Comparison of ENCODE assay signal across 12 cellular contexts in genomic region chr14:53542692-53543091, GRCh38.
DNase-seq lines count a peak whose midpoint lies in the region; ATAC-seq and TF ChIP-seq lines count a peak whose summit lies in the region.
"Had no signal": no experiment of that assay in that cellular context is flagged by ENCODE, and none has a peak within 500 bp of the region (broad histone marks: within the 10 kb centered on the region; RNA-seq: fewer than 3 reads in every experiment).

No MANE protein-coding gene starts in this region.

- H3K27ac ChIP-seq in ACC112 (ENCODE audit: low read depth, low read length) (no peak overlapping the region), SK-N-SH (ENCODE audit: low read depth in 2 of 2, low read length in 1 of 2) (no peak overlapping the region), trophoblast cell (ENCODE audit: low read depth, low read length) (no peak overlapping the region)
- H3K27ac ChIP-seq: BLaER1 had no signal

- no peaks in the 10 kb centered on the region for H3F3A ChIP-seq in SK-N-SH (replicated peaks; ENCODE audit: insufficient read depth)

- H3K27me3 Mint-ChIP-seq in T-helper 2 cell treated with Interferon-gamma antibody and Interleukin-4, amounts not matched to agents 5 μg/mL and 100 μg/mL, for 36 hours (ENCODE audit: low read depth), result peaks cover 7% of the 10 kb centered on the region

- no peak overlapping the region for H2BK5ac ChIP-seq in trophoblast cell (ENCODE audit: low read depth, low read length, poor library complexity)

- H3K36me3 ChIP-seq in ACC112 (ENCODE audit: insufficient read depth, low read length), result no peaks in the 10 kb centered on the region
- H3K36me3 ChIP-seq in SK-N-SH (replicated peaks in 1 of 2; ENCODE audit: control insufficient read depth in 1 of 2, insufficient read depth in 2 of 2, low read length in 1 of 2), result no peaks in the 10 kb centered on the region
- H3K36me3 ChIP-seq in trophoblast cell (ENCODE audit: control insufficient read depth in 1 of 2, insufficient read depth in 2 of 2, low read length in 2 of 2), result no peaks in the 10 kb centered on the region
- H3K36me3 ChIP-seq: BLaER1 had no signal

- H2AFZ ChIP-seq in ACC112 (ENCODE audit: low read length, unreplicated experiment) (peak overlapping the region; percentile 58), SK-N-SH (ENCODE audit: low read depth) (no peak overlapping the region), trophoblast cell (ENCODE audit: insufficient read depth, low read length, poor library complexity) (no peak overlapping the region)

- TF ChIP-seq RAD21 in Ishikawa (IDR thresholded peaks at IDR 0.05; ENCODE audit: low read depth) (no peak), SK-N-SH (IDR thresholded peaks at IDR 0.05; ENCODE audit: low read length) (no peak)

- H4K12ac ChIP-seq in trophoblast cell (ENCODE audit: low read depth, low read length), result no peak overlapping the region

- CTCF ChIA-PET in SK-N-SH (lab: Yijun Ruan, JAX), result interaction anchor here (1.0 to 1.4 kb wide), 2 partner anchors 10 to 805 kb away, joined by 3 to 4 read pairs; no protein-coding TSS in a partner anchor

- ATAC-seq in GM18498 (IDR thresholded peaks at IDR 0.05; ENCODE audit: unreplicated experiment) (no peak), HG02852 (IDR thresholded peaks at IDR 0.05; ENCODE audit: unreplicated experiment) (no peak)

- H3K9ac ChIP-seq in SK-N-SH (no peak overlapping the region), trophoblast cell (ENCODE audit: low read length) (no peak overlapping the region)
- H3K9ac ChIP-seq: BLaER1 had no signal

- no peaks in the 10 kb centered on the region for H3K4me1 Mint-ChIP-seq in T-helper 2 cell treated with Interferon-gamma antibody and Interleukin-4, amounts not matched to agents 5 μg/mL and 100 μg/mL, for 36 hours (ENCODE audit: low read depth)

- TF ChIP-seq EP300 in Ishikawa (IDR thresholded peaks at IDR 0.05; ENCODE audit: borderline replicate concordance) (peak; percentile 46; the same call in 1 of the 2 replicates), SK-N-SH (IDR thresholded peaks at IDR 0.05; ENCODE audit: borderline replicate concordance in 1 of 2, low read depth in 1 of 2, low read length in 1 of 2) (no peak)

- H3K9me3 ChIP-seq in SK-N-SH, result no peaks in the 10 kb centered on the region
- H3K9me3 ChIP-seq in trophoblast cell (ENCODE audit: insufficient read depth, low read depth, low read length), result no peaks in the 10 kb centered on the region
- H3K9me3 ChIP-seq: BLaER1 had no signal

- H3K4me1 ChIP-seq in ACC112 (ENCODE audit: control insufficient read depth, insufficient read depth, low read length, unreplicated experiment) (peaks cover 8% of the 10 kb centered on the region), SK-N-SH (ENCODE audit: control insufficient read depth in 1 of 2, insufficient read depth in 2 of 2, low read depth in 1 of 2, low read length in 1 of 2) (peaks cover 0 to 7% of the 10 kb centered on the region in 2 experiments; a peak in 1 of 4 replicates), trophoblast cell (ENCODE audit: control insufficient read depth in 1 of 2, insufficient read depth in 2 of 2, low read length in 2 of 2) (no peaks in the 10 kb centered on the region)
- H3K4me1 ChIP-seq: BLaER1 had no signal

- H3K9me3 Mint-ChIP-seq in T-helper 2 cell treated with Interferon-gamma antibody and Interleukin-4, amounts not matched to agents 5 μg/mL and 100 μg/mL, for 36 hours, result no peaks in the 10 kb centered on the region

- H4K8ac ChIP-seq in trophoblast cell (ENCODE audit: low read depth, low read length), result no peak overlapping the region

- H3K14ac ChIP-seq in trophoblast cell (ENCODE audit: low read length), result no peak overlapping the region

- DNase-seq in SK-N-SH, result peak; percentile 15
- peak; percentile 8 for DNase-seq in iPS-NIHi11 (ENCODE audit: low spot score)
- DNase-seq in T-helper 2 cell treated with Interferon-gamma antibody and Interleukin-4, amounts not matched to agents 5 μg/mL and 100 μg/mL, for 36 hours (ENCODE audit: low spot score), result no peak
- DNase-seq in trophoblast cell, result no peak
- DNase-seq: KG1, right cardiac atrium, Right ventricle myocardium superior had no signal

- H3K79me2 ChIP-seq in ACC112 (ENCODE audit: control insufficient read depth, insufficient read depth, low read length, unreplicated experiment), result no peaks in the 10 kb centered on the region
- no peaks in the 10 kb centered on the region for H3K79me2 ChIP-seq in SK-N-SH (ENCODE audit: insufficient read depth)
- H3K79me2 ChIP-seq in trophoblast cell (ENCODE audit: control insufficient read depth, insufficient read depth, low read length, poor library complexity), result no peaks in the 10 kb centered on the region

- no peak overlapping the region for H3K4ac ChIP-seq in trophoblast cell (ENCODE audit: low read depth, low read length)

- no peak overlapping the region for H3K4me2 ChIP-seq in SK-N-SH
- H3K4me2 ChIP-seq in trophoblast cell (ENCODE audit: low read length), result no peak overlapping the region
- H3K4me2 ChIP-seq: BLaER1 had no signal

- H3K27ac Mint-ChIP-seq in T-helper 2 cell treated with Interferon-gamma antibody and Interleukin-4, amounts not matched to agents 5 μg/mL and 100 μg/mL, for 36 hours, result no peak overlapping the region

- no peak overlapping the region for H3K4me3 ChIP-seq in ACC112 (ENCODE audit: low read depth, low read length)
- no peak overlapping the region for H3K4me3 ChIP-seq in SK-N-SH (ENCODE audit: low read depth in 2 of 2, low read length in 1 of 2)
- H3K4me3 ChIP-seq in trophoblast cell (ENCODE audit: low read depth, low read length), result no peak overlapping the region
- H3K4me3 ChIP-seq: BLaER1 had no signal

- H2BK12ac ChIP-seq in trophoblast cell (ENCODE audit: low read length), result no peak overlapping the region

- POLR2A ChIA-PET in SK-N-SH (lab: Yijun Ruan, JAX), result no interaction called here

- H3K9me2 ChIP-seq in SK-N-SH, result no peaks in the 10 kb centered on the region

- no peak overlapping the region for H2AK5ac ChIP-seq in trophoblast cell (ENCODE audit: low read length)

- H3K18ac ChIP-seq in trophoblast cell (ENCODE audit: low read length), result no peak overlapping the region

- H2BK120ac ChIP-seq in trophoblast cell (ENCODE audit: insufficient read depth, low read length, poor library complexity), result no peak overlapping the region

- H3K27me3 ChIP-seq in ACC112 (ENCODE audit: insufficient read depth, low read length) (no peaks in the 10 kb centered on the region), SK-N-SH (ENCODE audit: insufficient read depth) (no peaks in the 10 kb centered on the region; the same call in 1 of the 2 replicates), trophoblast cell (ENCODE audit: insufficient read depth, low read length) (no peaks in the 10 kb centered on the region)
- H3K27me3 ChIP-seq: BLaER1 had no signal

- H3K36me3 Mint-ChIP-seq in T-helper 2 cell treated with Interferon-gamma antibody and Interleukin-4, amounts not matched to agents 5 μg/mL and 100 μg/mL, for 36 hours (ENCODE audit: low read depth), result no peaks in the 10 kb centered on the region

- H3K79me1 ChIP-seq in trophoblast cell (ENCODE audit: low read length), result no peaks in the 10 kb centered on the region

- H4K91ac ChIP-seq in trophoblast cell (ENCODE audit: low read depth, low read length), result no peak overlapping the region

- H3K4me3 Mint-ChIP-seq in T-helper 2 cell treated with Interferon-gamma antibody and Interleukin-4, amounts not matched to agents 5 μg/mL and 100 μg/mL, for 36 hours, result no peak overlapping the region

- H4K20me1 ChIP-seq in SK-N-SH (ENCODE audit: insufficient read depth), result no peaks in the 10 kb centered on the region
- H4K20me1 ChIP-seq: BLaER1 had no signal

- WGBS in SK-N-SH (ENCODE audit: low lambda C conversion rate), result 19% methylated on average over 3 of the region's 3 CpGs
- WGBS in trophoblast cell (ENCODE audit: extremely low coverage, insufficient coverage, insufficient read length), result no CpG with 5 or more reads among the region's 3 CpGs

- no peak overlapping the region for H3K23ac ChIP-seq in trophoblast cell (ENCODE audit: low read length)

- no peak for TF ChIP-seq CTCF in SK-N-SH (IDR thresholded peaks at IDR 0.05)

TF ChIP-seq in Ishikawa, 13 proteins besides CTCF, POLR2A, EP300 and RAD21 (continues in another document):
- no peak for TF ChIP-seq EGR1 (IDR thresholded peaks at IDR 0.05)
- peak; percentile 95 for TF ChIP-seq NFIC (IDR thresholded peaks at IDR 0.05)

TF ChIP-seq in SK-N-SH, 30 proteins besides CTCF, POLR2A, EP300 and RAD21:
- TF ChIP-seq, protein P1, sequence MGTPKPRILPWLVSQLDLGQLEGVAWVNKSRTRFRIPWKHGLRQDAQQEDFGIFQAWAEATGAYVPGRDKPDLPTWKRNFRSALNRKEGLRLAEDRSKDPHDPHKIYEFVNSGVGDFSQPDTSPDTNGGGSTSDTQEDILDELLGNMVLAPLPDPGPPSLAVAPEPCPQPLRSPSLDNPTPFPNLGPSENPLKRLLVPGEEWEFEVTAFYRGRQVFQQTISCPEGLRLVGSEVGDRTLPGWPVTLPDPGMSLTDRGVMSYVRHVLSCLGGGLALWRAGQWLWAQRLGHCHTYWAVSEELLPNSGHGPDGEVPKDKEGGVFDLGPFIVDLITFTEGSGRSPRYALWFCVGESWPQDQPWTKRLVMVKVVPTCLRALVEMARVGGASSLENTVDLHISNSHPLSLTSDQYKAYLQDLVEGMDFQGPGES (IDR thresholded peaks at IDR 0.05; ENCODE audit: low read depth, low read length), result no peak
- TF ChIP-seq NFIC (IDR thresholded peaks at IDR 0.05; ENCODE audit: borderline replicate concordance) (peak; percentile 50), RXRA (IDR thresholded peaks at IDR 0.05; ENCODE audit: borderline replicate concordance, low read depth) (no peak)

Comparison
In these comparisons a context has a peak if more than half of its experiments do, and no peak if none do; other contexts are left out.
1. DNase-seq: peak in SK-N-SH (single experiment) and iPS-NIHi11 (single experiment); none in T-helper 2 cell treated with Interferon-gamma antibody and Interleukin-4, amounts not matched to agents 5 μg/mL and 100 μg/mL, for 36 hours (single experiment) and trophoblast cell (0 of 2).